In genomic region chr9:114155967-114156294, GRCh38 we compare ENCODE assay signal across 8 cellular contexts. TPM values are rescaled to one million over a fixed set of nuclear protein-coding genes. Genes with fewer than 3 reads are reported as not detected.
A peak's percentile ranks its signal among the peaks of the same experiment; 100 is the strongest.
DNase-seq lines count a peak whose midpoint lies in the region; ATAC-seq, FAIRE-seq and TF ChIP-seq lines count a peak whose summit lies in the region.

No MANE protein-coding gene starts in this region.

- H3K9me3 ChIP-seq in A549 (no peaks in the 10 kb centered on the region), colonic mucosa (no peaks in the 10 kb centered on the region)
- no peaks in the 10 kb centered on the region for H3K9me3 ChIP-seq in naive thymus-derived CD4-positive, alpha-beta T cell (ENCODE audit: control insufficient read depth in 2 of 3, low read length in 3 of 3)

- no peak for DNase-seq in A549 (ENCODE audit: low read depth in 1 of 2, low spot score in 1 of 2)
- DNase-seq in colonic mucosa = no peak
- DNase-seq in naive thymus-derived CD4-positive, alpha-beta T cell = peak in 1 of 9 donors; percentile 48

- WGBS in A549 (ENCODE audit: missing lambda C conversion rate) = 0% methylated on average over 3 of the region's 41 CpGs

- H3K27me3 Mint-ChIP-seq in naive thymus-derived CD4-positive, alpha-beta T cell = peaks cover 25 to 51% (median 40%) of the 10 kb centered on the region in 5 donors

- no peaks in the 10 kb centered on the region for H3K9me3 Mint-ChIP-seq in naive thymus-derived CD4-positive, alpha-beta T cell

- FAIRE-seq in A549 (lab: Jason Lieb, UNC) = no peak

- TF ChIP-seq EP300 in A549 (IDR thresholded peaks at IDR 0.05) = no peak
- no peak for TF ChIP-seq EP300 in Ishikawa (IDR thresholded peaks at IDR 0.05; ENCODE audit: borderline replicate concordance)

- no peak for TF ChIP-seq CTCF in A549 (IDR thresholded peaks at IDR 0.05)
- TF ChIP-seq CTCF in colonic mucosa (IDR thresholded peaks at IDR 0.05) = no peak

- intact Hi-C loops in colonic mucosa (cut with DNase I) = loop anchor here (5.0 kb wide), 1 partner anchor 136 kb away; no protein-coding TSS in a partner anchor
- intact Hi-C loops in naive thymus-derived CD4-positive, alpha-beta T cell (cut with micrococcal nuclease) = loop anchor here (1.0 to 10.0 kb wide), 6 partner anchors 49 to 349 kb away; partner anchors contain the start of genes AKNA (in 1 of the 2) and WHRN (in 1 of the 2)

- ATAC-seq in A549 = no peak
- peak; percentile 8 for ATAC-seq in naive thymus-derived CD4-positive, alpha-beta T cell
- ATAC-seq in HG03378 (IDR thresholded peaks at IDR 0.05; ENCODE audit: unreplicated experiment) = no peak
- ATAC-seq in GM19328 (IDR thresholded peaks at IDR 0.05; ENCODE audit: unreplicated experiment) = no peak
- no peak for ATAC-seq in HG02981 (IDR thresholded peaks at IDR 0.05; ENCODE audit: unreplicated experiment)
- ATAC-seq in HG03025 (IDR thresholded peaks at IDR 0.05; ENCODE audit: low FRiP score, unreplicated experiment) = no peak

- peak overlapping the region in 1 of 2 donors; percentile 41 for H3K9ac ChIP-seq in colonic mucosa (ENCODE audit: low read depth in 2 of 2, low read length in 2 of 2)

- H3K4me3 Mint-ChIP-seq in naive thymus-derived CD4-positive, alpha-beta T cell = peak overlapping the region in 9 of 10 donors; percentile 88 to 98 (median 91)

- peaks cover 15 to 32% (median 24%) of the 10 kb centered on the region in 7 donors for H3K4me1 Mint-ChIP-seq in naive thymus-derived CD4-positive, alpha-beta T cell

- H3K27me3 ChIP-seq in colonic mucosa = peaks cover 32% of the 10 kb centered on the region
- peaks cover 0 to 4% of the 10 kb centered on the region in 2 donors for H3K27me3 ChIP-seq in naive thymus-derived CD4-positive, alpha-beta T cell (ENCODE audit: control insufficient read depth in 2 of 2, insufficient read depth in 2 of 2, low read length in 2 of 2)

- H3K4me2 ChIP-seq in A549 = peak overlapping the region; percentile 100

- H3K36me3 ChIP-seq in colonic mucosa = no peaks in the 10 kb centered on the region
- no peaks in the 10 kb centered on the region for H3K36me3 ChIP-seq in naive thymus-derived CD4-positive, alpha-beta T cell (ENCODE audit: control insufficient read depth in 2 of 3, insufficient read depth in 3 of 3, low read length in 3 of 3)

- peak overlapping the region; percentile 92 for H3K4me3 ChIP-seq in A549
- peak overlapping the region; percentile 42 for H3K4me3 ChIP-seq in colonic mucosa
- no peak overlapping the region for H3K4me3 ChIP-seq in naive thymus-derived CD4-positive, alpha-beta T cell (ENCODE audit: low read length)

- TF ChIP-seq RAD21 in A549 (conservative IDR thresholded peaks at IDR 0.05 in 1 of 2, IDR thresholded peaks at IDR 0.05 in 1 of 2) = no peak
- TF ChIP-seq RAD21 in Ishikawa (IDR thresholded peaks at IDR 0.05; ENCODE audit: low read depth) = no peak

- H3K27ac Mint-ChIP-seq in naive thymus-derived CD4-positive, alpha-beta T cell = peak overlapping the region in 3 of 9 donors; percentile 38 to 66 (median 62)

- H3K36me3 Mint-ChIP-seq in naive thymus-derived CD4-positive, alpha-beta T cell = no peaks in the 10 kb centered on the region

- H3K27ac ChIP-seq in A549 = peak overlapping the region; percentile 69 to 96
- H3K27ac ChIP-seq in colonic mucosa = peak overlapping the region; percentile 32
- no peak overlapping the region for H3K27ac ChIP-seq in naive thymus-derived CD4-positive, alpha-beta T cell (ENCODE audit: low read depth, low read length)

- TF ChIP-seq POLR2A in A549 (IDR thresholded peaks at IDR 0.05; ENCODE audit: low read length) = no peak

- CTCF ChIA-PET in A549 (lab: Yijun Ruan, JAX) = interaction anchor here (1.1 to 14.2 kb wide), 35 partner anchors 8 to 456 kb away, joined by 3 to 181 read pairs (median 8); no protein-coding TSS in a partner anchor
- CTCF ChIA-PET in naive thymus-derived CD4-positive, alpha-beta T cell (lab: Charles Lee) = no interaction called here

- H3K4me1 ChIP-seq in A549 (peaks cover 23% of the 10 kb centered on the region), colonic mucosa (no peaks in the 10 kb centered on the region)
- H3K4me1 ChIP-seq in naive thymus-derived CD4-positive, alpha-beta T cell (ENCODE audit: control insufficient read depth in 2 of 2, insufficient read depth in 2 of 2, low read length in 2 of 2) = peaks cover 0 to 13% of the 10 kb centered on the region in 2 donors

- POLR2A ChIA-PET in A549 (lab: Yijun Ruan, JAX) = no interaction called here
- POLR2A ChIA-PET in naive thymus-derived CD4-positive, alpha-beta T cell (lab: Charles Lee) = no interaction called here

TF ChIP-seq in A549, 52 proteins besides CTCF, POLR2A, EP300 and RAD21 (continues in another document):
- TF ChIP-seq E2F6 (IDR thresholded peaks at IDR 0.05; ENCODE audit: borderline replicate concordance, low read depth) = no peak

TF ChIP-seq in Ishikawa, 13 proteins besides CTCF, POLR2A, EP300 and RAD21:
- TF ChIP-seq ZBTB7A (IDR thresholded peaks at IDR 0.05; ENCODE audit: low read depth) (peak; percentile 55; the same call in 1 of the 2 replicates), USF1 (IDR thresholded peaks at IDR 0.05) (no peak)
TF ChIP-seq in Ishikawa: peak in this region for 1.

RNA-seq across cellular contexts. Expression of gene COL27A1, which starts 0.6 kb away (rescaled TPM):
- polyA plus RNA-seq in A549 (2011; rRNA removed) = 6.9 and 8.5 TPM in 2 replicates
- polyA plus RNA-seq in A549 (2012; cell fraction: cytosol; rRNA removed) = 12.6 and 14.4 TPM in 2 replicates
- 96.2 and 110 TPM in 2 replicates for polyA plus RNA-seq in A549 (2012; cell fraction: nucleus; rRNA removed)
- polyA plus RNA-seq in A549 (2017; fragmentation: RNase III; extraction: RNeasy Plus Mini Kit Qiagen cat#74134 plus additional on column Dnase treatment) = 20.6 to 21.0 TPM (median 20.7 TPM) in 3 replicates
- polyA minus RNA-seq in A549 (2011; rRNA and poly(A)+ RNA removed) = 11.6 and 14.9 TPM in 2 replicates
- total RNA-seq in colonic mucosa = 1 to 10 TPM; 2.9 to 4.2 TPM
- total RNA-seq in naive thymus-derived CD4-positive, alpha-beta T cell = 1 to 10 TPM; 1.2 to 2.4 (median 1.9) TPM
- polyA plus RNA-seq in naive thymus-derived CD4-positive, alpha-beta T cell = not detected

RNA-seq across cellular contexts. Expression of gene KIF12, which starts 56.8 kb away (rescaled TPM):
- polyA plus RNA-seq in A549 (2011; rRNA removed) (6.2 and 6.3 TPM in 2 replicates), A549 (2017; fragmentation: RNase III; extraction: RNeasy Plus Mini Kit Qiagen cat#74134 plus additional on column Dnase treatment) (4.4 to 6.0 TPM (median 5.2 TPM) in 3 replicates)
- polyA plus RNA-seq in A549 (2012; cell fraction: cytosol; rRNA removed) = 3.5 and 6.1 TPM in 2 replicates
- 17.1 and 24.5 TPM in 2 replicates for polyA plus RNA-seq in A549 (2012; cell fraction: nucleus; rRNA removed)
- 4.5 and 9.5 TPM in 2 replicates for polyA minus RNA-seq in A549 (2011; rRNA and poly(A)+ RNA removed)
- total RNA-seq in colonic mucosa = 10 to 100 TPM; 27.2 to 33.8 TPM
- total RNA-seq in naive thymus-derived CD4-positive, alpha-beta T cell = not detected
- not detected for polyA plus RNA-seq in naive thymus-derived CD4-positive, alpha-beta T cell

Comparison
In these comparisons a context has a peak if more than half of its experiments do, and no peak if none do; other contexts are left out.
1. RNA of gene KIF12, which starts 56.8 kb away (total RNA-seq): 27.2 to 33.8 TPM in colonic mucosa; not detected in naive thymus-derived CD4-positive, alpha-beta T cell; every median in the first group is over 10 times any median in the second.